In genomic region chr12:1115471-1116242, GRCh38 we compare ENCODE assay signal across 13 cellular contexts.
DNase-seq lines count a peak whose midpoint lies in the region; ATAC-seq and TF ChIP-seq lines count a peak whose summit lies in the region.
"Had no signal": no experiment of that assay in that cellular context is flagged by ENCODE, and none has a peak within 500 bp of the region (broad histone marks: within the 10 kb centered on the region; RNA-seq: fewer than 3 reads in every experiment).

No MANE protein-coding gene starts in this region.

- CTCF ChIA-PET in activated CD8-positive, alpha-beta T cell treated with anti-CD3 and anti-CD28 coated beads for 36 hours (lab: Charles Lee): interaction anchor here (1.4 to 4.7 kb wide), 4 partner anchors 11 to 472 kb away, joined by 3 to 177 read pairs (median 44); no protein-coding TSS in a partner anchor
- CTCF ChIA-PET in activated CD8-positive, alpha-beta T cell treated with anti-CD3 and anti-CD28 coated beads, Interleukin-2, amount 10 ng/mL, durations not matched to agents 7 days and 5 days (lab: Charles Lee): interaction anchor here (3.1 to 6.0 kb wide), 5 partner anchors 7 to 477 kb away, joined by 32 to 300 read pairs (median 43); no protein-coding TSS in a partner anchor

- POLR2A ChIA-PET in activated CD8-positive, alpha-beta T cell treated with anti-CD3 and anti-CD28 coated beads for 36 hours (lab: Charles Lee): no interaction called here
- POLR2A ChIA-PET in activated CD8-positive, alpha-beta T cell treated with anti-CD3 and anti-CD28 coated beads, Interleukin-2, amount 10 ng/mL, durations not matched to agents 7 days and 5 days (lab: Charles Lee): no interaction called here

- no peaks in the 10 kb centered on the region for H3K36me3 Mint-ChIP-seq in activated CD8-positive, alpha-beta T cell treated with anti-CD3 and anti-CD28 coated beads for 36 hours (ENCODE audit: low read depth)
- H3K36me3 Mint-ChIP-seq in activated CD8-positive, alpha-beta T cell treated with anti-CD3 and anti-CD28 coated beads, Interleukin-2, amount 10 ng/mL, durations not matched to agents 7 days and 5 days (ENCODE audit: low read depth): no peaks in the 10 kb centered on the region

- no peak overlapping the region for H3K4me3 Mint-ChIP-seq in activated CD8-positive, alpha-beta T cell treated with anti-CD3 and anti-CD28 coated beads for 36 hours
- no peak overlapping the region for H3K4me3 Mint-ChIP-seq in activated CD8-positive, alpha-beta T cell treated with anti-CD3 and anti-CD28 coated beads, Interleukin-2, amount 10 ng/mL, durations not matched to agents 7 days and 5 days
- peak overlapping the region; percentile 26 to 45 for H3K4me3 Mint-ChIP-seq in stimulated activated naive CD8-positive, alpha-beta T cell treated with anti-CD3 and anti-CD28 coated beads, Interleukin-15, amount 100 ng/mL, for 72 hours

- H2AFZ ChIP-seq in fibroblast of lung (ENCODE audit: low read length): no peak overlapping the region

- H3K4me3 ChIP-seq in fibroblast of lung (replicated peaks in 1 of 4; ENCODE audit: control extremely low read depth in 1 of 4, insufficient read depth in 1 of 4, low read depth in 3 of 4, low read length in 4 of 4): no peak overlapping the region
- no peak overlapping the region for H3K4me3 ChIP-seq in spleen

- no peaks in the 10 kb centered on the region for H4K20me1 ChIP-seq in fibroblast of lung (ENCODE audit: control insufficient read depth, extremely low read depth, insufficient read depth, low read length)

- H3K27ac ChIP-seq in fibroblast of lung (ENCODE audit: insufficient read depth, low read length): no peak overlapping the region
- H3K27ac ChIP-seq in spleen: no peak overlapping the region

- intact Hi-C loops in activated CD8-positive, alpha-beta T cell treated with anti-CD3 and anti-CD28 coated beads for 36 hours (cut with micrococcal nuclease): loop anchor here (5.0 kb wide), 1 partner anchor 467 kb away; no protein-coding TSS in a partner anchor
- intact Hi-C loops in spleen (cut with DNase I; ENCODE audit: low total_unique reads): loop anchor here (5.0 kb wide), 1 partner anchor 467 kb away; no protein-coding TSS in a partner anchor

- peaks cover 2% of the 10 kb centered on the region for H3K4me1 ChIP-seq in fibroblast of lung (ENCODE audit: control insufficient read depth, extremely low read depth, insufficient read depth, low read length)
- no peaks in the 10 kb centered on the region for H3K4me1 ChIP-seq in spleen

- H3K79me2 ChIP-seq in fibroblast of lung (ENCODE audit: control insufficient read depth, insufficient read depth, low read length): no peaks in the 10 kb centered on the region

- no peaks in the 10 kb centered on the region for H3K27me3 Mint-ChIP-seq in activated CD8-positive, alpha-beta T cell treated with anti-CD3 and anti-CD28 coated beads for 36 hours
- no peaks in the 10 kb centered on the region for H3K27me3 Mint-ChIP-seq in activated CD8-positive, alpha-beta T cell treated with anti-CD3 and anti-CD28 coated beads, Interleukin-2, amount 10 ng/mL, durations not matched to agents 7 days and 5 days (ENCODE audit: low read depth)
- no peaks in the 10 kb centered on the region for H3K27me3 Mint-ChIP-seq in stimulated activated naive CD8-positive, alpha-beta T cell treated with anti-CD3 and anti-CD28 coated beads, Interleukin-15, amount 100 ng/mL, for 72 hours

- peak; percentile 72 for ATAC-seq in activated CD8-positive, alpha-beta T cell treated with anti-CD3 and anti-CD28 coated beads for 36 hours
- ATAC-seq in activated CD8-positive, alpha-beta T cell treated with anti-CD3 and anti-CD28 coated beads, Interleukin-2, amount 10 ng/mL, durations not matched to agents 7 days and 5 days: no peak
- ATAC-seq in stimulated activated naive CD8-positive, alpha-beta T cell treated with anti-CD3 and anti-CD28 coated beads, Interleukin-15, amount 100 ng/mL, for 72 hours: peak; percentile 75
- ATAC-seq in HG03521 (IDR thresholded peaks at IDR 0.05; ENCODE audit: unreplicated experiment): no peak
- ATAC-seq: Right ventricle myocardium inferior had no signal

- no peaks in the 10 kb centered on the region for H3K36me3 ChIP-seq in fibroblast of lung (ENCODE audit: control insufficient read depth, insufficient read depth, low read length)
- H3K36me3 ChIP-seq in spleen: peaks cover 0 to 42% (median 9%) of the 10 kb centered on the region in 6 donors

- DNase-seq in activated CD8-positive, alpha-beta T cell treated with anti-CD3 and anti-CD28 coated beads for 36 hours: no peak
- no peak for DNase-seq in activated CD8-positive, alpha-beta T cell treated with anti-CD3 and anti-CD28 coated beads, Interleukin-2, amount 10 ng/mL, durations not matched to agents 7 days and 5 days
- DNase-seq in RPMI7951 (ENCODE audit: low read depth): peak; percentile 1
- DNase-seq in fibroblast of lung (ENCODE audit: low read depth in 2 of 2): peak; percentile 49 to 78
- DNase-seq in stimulated activated naive CD8-positive, alpha-beta T cell treated with anti-CD3 and anti-CD28 coated beads, Interleukin-15, amount 100 ng/mL, for 72 hours: no peak
- no peak for DNase-seq in stimulated activated CD4-positive, alpha-beta T cell treated with anti-CD3 and anti-CD28 coated beads, Interleukin-4, amount 100 ng/mL, for 24 hours
- no peak for DNase-seq in spleen
- DNase-seq: activated CD4-positive, CD25-positive, alpha-beta regulatory T cell treated with anti-CD3 and anti-CD28 coated beads, Interleukin-2, amount 50 U/mL, for 72 hours; foreskin melanocyte; NCI-H1930; retina had no signal

- H3K9me3 ChIP-seq in fibroblast of lung (ENCODE audit: control insufficient read depth, insufficient read depth, low read depth, low read length) (no peaks in the 10 kb centered on the region), spleen (no peaks in the 10 kb centered on the region)

- TF ChIP-seq POLR2A in spleen (IDR thresholded peaks at IDR 0.05): no peak

- H3K9ac ChIP-seq in fibroblast of lung (ENCODE audit: insufficient read depth, low read length): no peak overlapping the region

- TF ChIP-seq CTCF in activated CD8-positive, alpha-beta T cell treated with anti-CD3 and anti-CD28 coated beads for 36 hours (IDR thresholded peaks at IDR 0.05): no peak
- TF ChIP-seq CTCF in fibroblast of lung (conservative IDR thresholded peaks at IDR 0.05 in 1 of 2, IDR thresholded peaks at IDR 0.05 in 1 of 2; ENCODE audit: low read depth in 1 of 2, low read length in 2 of 2): no peak
- no peak for TF ChIP-seq CTCF in spleen (IDR thresholded peaks at IDR 0.05 in 8 of 11, conservative IDR thresholded peaks at IDR 0.05 in 3 of 11)

- peak overlapping the region; percentile 68 for H3K4me2 ChIP-seq in fibroblast of lung (ENCODE audit: extremely low read depth, insufficient read depth, low read length)

- no peaks in the 10 kb centered on the region for H3K9me3 Mint-ChIP-seq in activated CD8-positive, alpha-beta T cell treated with anti-CD3 and anti-CD28 coated beads for 36 hours
- no peaks in the 10 kb centered on the region for H3K9me3 Mint-ChIP-seq in activated CD8-positive, alpha-beta T cell treated with anti-CD3 and anti-CD28 coated beads, Interleukin-2, amount 10 ng/mL, durations not matched to agents 7 days and 5 days (ENCODE audit: insufficient read depth)
- no peaks in the 10 kb centered on the region for H3K9me3 Mint-ChIP-seq in stimulated activated naive CD8-positive, alpha-beta T cell treated with anti-CD3 and anti-CD28 coated beads, Interleukin-15, amount 100 ng/mL, for 72 hours

- H3K4me1 Mint-ChIP-seq in activated CD8-positive, alpha-beta T cell treated with anti-CD3 and anti-CD28 coated beads for 36 hours (ENCODE audit: low read depth): peaks cover 13% of the 10 kb centered on the region
- peaks cover 7% of the 10 kb centered on the region for H3K4me1 Mint-ChIP-seq in activated CD8-positive, alpha-beta T cell treated with anti-CD3 and anti-CD28 coated beads, Interleukin-2, amount 10 ng/mL, durations not matched to agents 7 days and 5 days (ENCODE audit: low read depth)
- peaks cover 16% of the 10 kb centered on the region for H3K4me1 Mint-ChIP-seq in stimulated activated naive CD8-positive, alpha-beta T cell treated with anti-CD3 and anti-CD28 coated beads, Interleukin-15, amount 100 ng/mL, for 72 hours

- peak overlapping the region; percentile 36 for H3K27ac Mint-ChIP-seq in activated CD8-positive, alpha-beta T cell treated with anti-CD3 and anti-CD28 coated beads for 36 hours
- H3K27ac Mint-ChIP-seq in activated CD8-positive, alpha-beta T cell treated with anti-CD3 and anti-CD28 coated beads, Interleukin-2, amount 10 ng/mL, durations not matched to agents 7 days and 5 days: no peak overlapping the region
- peak overlapping the region in 1 of 2 donors; percentile 48 for H3K27ac Mint-ChIP-seq in stimulated activated naive CD8-positive, alpha-beta T cell treated with anti-CD3 and anti-CD28 coated beads, Interleukin-15, amount 100 ng/mL, for 72 hours

- 76 to 91% (median 80%) methylated on average over 4 of the region's 4 CpGs for WGBS in spleen, 5 donors

- no peaks in the 10 kb centered on the region for H3K27me3 ChIP-seq in fibroblast of lung (ENCODE audit: control insufficient read depth, insufficient read depth, low read length)
- no peaks in the 10 kb centered on the region for H3K27me3 ChIP-seq in spleen (replicated peaks in 1 of 7)

Comparison
In these comparisons a context has a peak if more than half of its experiments do, and no peak if none do; other contexts are left out.
1. ATAC-seq: peak in activated CD8-positive, alpha-beta T cell treated with anti-CD3 and anti-CD28 coated beads for 36 hours (single experiment) and stimulated activated naive CD8-positive, alpha-beta T cell treated with anti-CD3 and anti-CD28 coated beads, Interleukin-15, amount 100 ng/mL, for 72 hours (single experiment); none in activated CD8-positive, alpha-beta T cell treated with anti-CD3 and anti-CD28 coated beads, Interleukin-2, amount 10 ng/mL, durations not matched to agents 7 days and 5 days (single experiment) and HG03521 (single experiment).
2. DNase-seq: peak in RPMI7951 (single experiment) and fibroblast of lung (2 of 2); none in activated CD8-positive, alpha-beta T cell treated with anti-CD3 and anti-CD28 coated beads for 36 hours (single experiment), activated CD8-positive, alpha-beta T cell treated with anti-CD3 and anti-CD28 coated beads, Interleukin-2, amount 10 ng/mL, durations not matched to agents 7 days and 5 days (single experiment), stimulated activated naive CD8-positive, alpha-beta T cell treated with anti-CD3 and anti-CD28 coated beads, Interleukin-15, amount 100 ng/mL, for 72 hours (0 of 2), stimulated activated CD4-positive, alpha-beta T cell treated with anti-CD3 and anti-CD28 coated beads, Interleukin-4, amount 100 ng/mL, for 24 hours (single experiment) and spleen (single experiment).
3. H3K4me3 Mint-ChIP-seq: peak in stimulated activated naive CD8-positive, alpha-beta T cell treated with anti-CD3 and anti-CD28 coated beads, Interleukin-15, amount 100 ng/mL, for 72 hours (2 of 2); none in activated CD8-positive, alpha-beta T cell treated with anti-CD3 and anti-CD28 coated beads for 36 hours (single experiment) and activated CD8-positive, alpha-beta T cell treated with anti-CD3 and anti-CD28 coated beads, Interleukin-2, amount 10 ng/mL, durations not matched to agents 7 days and 5 days (single experiment).